Comparison of ENCODE assay signal across 9 cellular contexts in the genomic region with DNA sequence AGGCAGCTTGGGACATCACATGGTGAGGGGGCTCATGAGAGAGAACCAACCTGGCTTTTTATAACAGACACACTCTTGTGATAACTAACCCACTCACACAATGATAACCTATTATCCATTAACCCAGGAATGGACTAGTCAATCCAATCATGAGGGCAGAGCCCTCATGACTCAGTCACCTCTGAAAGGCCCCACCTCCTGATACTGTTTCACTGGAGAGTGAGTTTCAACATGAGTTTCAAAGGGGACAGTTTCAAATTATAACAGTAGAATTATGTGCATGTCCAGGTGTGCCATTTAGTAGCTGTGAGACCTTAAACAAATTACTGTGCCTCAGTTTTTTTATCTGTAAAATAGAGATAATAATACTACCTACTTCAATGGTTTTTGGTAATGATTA. TPM values are rescaled to one million over a fixed set of nuclear protein-coding genes. Genes with fewer than 3 reads are reported as not detected.
DNase-seq lines count a peak whose midpoint lies in the region; ATAC-seq and TF ChIP-seq lines count a peak whose summit lies in the region.
"Had no signal": no experiment of that assay in that cellular context is flagged by ENCODE, and none has a peak within 500 bp of the region (broad histone marks: within the 10 kb centered on the region; RNA-seq: fewer than 3 reads in every experiment).

No MANE protein-coding gene starts in this region.

- H3K4me3 ChIP-seq in breast epithelium: no peak overlapping the region
- no peak overlapping the region for H3K4me3 ChIP-seq in RWPE2 (ENCODE audit: severe bottlenecking)
- no peak overlapping the region for H3K4me3 ChIP-seq in transverse colon
- H3K4me3 ChIP-seq: BLaER1 had no signal

- peaks cover 11% of the 10 kb centered on the region for H3K4me1 Mint-ChIP-seq in MCF 10A (ENCODE audit: insufficient read depth, unreplicated experiment)

- H3K9me3 ChIP-seq in breast epithelium (no peaks in the 10 kb centered on the region), RWPE2 (ENCODE audit: severe bottlenecking) (no peaks in the 10 kb centered on the region), transverse colon (no peaks in the 10 kb centered on the region)

- no peak overlapping the region for H3K27ac Mint-ChIP-seq in MCF 10A (ENCODE audit: low read depth, unreplicated experiment)

- no peak for TF ChIP-seq EP300 in transverse colon (IDR thresholded peaks at IDR 0.05; ENCODE audit: low read depth)

- no TSS peak for BruUV-seq in MCF 10A (replicated peaks; lab: Mats Ljungman, UMichigan)

- in situ Hi-C loops in transverse colon (cut with MboI; ENCODE audit: low pct_ligation_motif_present in 1 of 4, low pct_unique_long_range_greater_than_20kb in 1 of 4, low sequenced_read_pairs in 3 of 4): no loop called here

- H3K27me3 ChIP-seq in breast epithelium (no peaks in the 10 kb centered on the region), RWPE2 (ENCODE audit: insufficient read depth, poor library complexity, severe bottlenecking) (no peaks in the 10 kb centered on the region), transverse colon (no peaks in the 10 kb centered on the region)
- H3K27me3 ChIP-seq: BLaER1 had no signal

- H3K9me3 Mint-ChIP-seq in MCF 10A (ENCODE audit: unreplicated experiment): no peaks in the 10 kb centered on the region

- peak; percentile 80 for ATAC-seq in HG02885 (IDR thresholded peaks at IDR 0.05; ENCODE audit: poor library complexity, unreplicated experiment)
- ATAC-seq in RWPE2 (ENCODE audit: low read depth): 0 out of 3 replicates have a peak, but pooled peaks have one; percentile 45

- CTCF ChIA-PET in MCF 10A (lab: Yijun Ruan, JAX): interaction anchor here (0.6 to 4.2 kb wide), 15 partner anchors 10 to 175 kb away, joined by 3 to 40 read pairs (median 4); no protein-coding TSS in a partner anchor

- DNase-seq in MCF 10A (ENCODE audit: unreplicated experiment): peak; percentile 78
- DNase-seq in breast epithelium (ENCODE audit: low spot score in 2 of 2): no peak
- no peak for DNase-seq in RWPE2 (ENCODE audit: low spot score)
- DNase-seq in transverse colon: peak; percentile 34
- DNase-seq in CD1c-positive myeloid dendritic cell (ENCODE audit: extremely low spot score): no peak
- DNase-seq in DMS79 treated with DMSO at 0.1 percent for 48 hours (lab: John Stamatoyannopoulos, UW): no peak
- no peak for DNase-seq in NCI-H146 (lab: John Stamatoyannopoulos, UW)

- H3K27ac ChIP-seq in breast epithelium: no peak overlapping the region
- no peak overlapping the region for H3K27ac ChIP-seq in RWPE2 (ENCODE audit: poor library complexity, severe bottlenecking)
- peak overlapping the region in 1 of 4 donors; percentile 68 for H3K27ac ChIP-seq in transverse colon
- H3K27ac ChIP-seq: BLaER1 had no signal

- intact Hi-C loops in MCF 10A (cut with micrococcal nuclease): no loop called here
- intact Hi-C loops in breast epithelium (cut with DNase I; ENCODE audit: low total_unique reads): no loop called here
- intact Hi-C loops in transverse colon (cut with DNase I; ENCODE audit: low total_unique reads): no loop called here

- no peak overlapping the region for H3K4me3 Mint-ChIP-seq in MCF 10A (ENCODE audit: unreplicated experiment)

- H3K36me3 ChIP-seq in breast epithelium (no peaks in the 10 kb centered on the region), RWPE2 (ENCODE audit: low read depth) (no peaks in the 10 kb centered on the region), transverse colon (no peaks in the 10 kb centered on the region)
- H3K36me3 ChIP-seq: BLaER1 had no signal

- no peak for TF ChIP-seq CTCF in MCF 10A (IDR thresholded peaks at IDR 0.05; ENCODE audit: unreplicated experiment)
- TF ChIP-seq CTCF in breast epithelium (IDR thresholded peaks at IDR 0.05): no peak
- no peak for TF ChIP-seq CTCF in RWPE2 (IDR thresholded peaks at IDR 0.05; ENCODE audit: poor library complexity, severe bottlenecking)
- no peak for TF ChIP-seq CTCF in transverse colon (IDR thresholded peaks at IDR 0.05)

- POLR2A ChIA-PET in MCF 10A (lab: Yijun Ruan, JAX): interaction anchor here (0.8 to 1.7 kb wide), 5 partner anchors 18 to 52 kb away, joined by 3 to 9 read pairs (median 3); no protein-coding TSS in a partner anchor

- TF ChIP-seq POLR2A in breast epithelium (IDR thresholded peaks at IDR 0.05): no peak
- TF ChIP-seq POLR2A in transverse colon (IDR thresholded peaks at IDR 0.05): no peak

- no peaks in the 10 kb centered on the region for H3K36me3 Mint-ChIP-seq in MCF 10A (ENCODE audit: insufficient read depth, unreplicated experiment)

- no peaks in the 10 kb centered on the region for H3K27me3 Mint-ChIP-seq in MCF 10A (ENCODE audit: insufficient read depth, unreplicated experiment)

- H3K4me1 ChIP-seq in breast epithelium (peaks cover 0 to 8% of the 10 kb centered on the region in 2 donors), RWPE2 (ENCODE audit: insufficient read depth, poor library complexity, severe bottlenecking) (no peaks in the 10 kb centered on the region), transverse colon (peaks cover 25 to 60% (median 39%) of the 10 kb centered on the region in 4 donors)

RNA-seq across cellular contexts. Expression of gene PPP2R5A, which starts 47.6 kb away (rescaled TPM):
- total RNA-seq in MCF 10A (2022): 37.5 and 38.6 TPM in 2 replicates
- 10 to 100 TPM; 48.5 to 85.5 (median 57.4) TPM for total RNA-seq in breast epithelium
- total RNA-seq in transverse colon: 10 to 100 TPM; 32.2 to 68.3 (median 51.8) TPM

Comparison
In these comparisons a context has a peak if more than half of its experiments do, and no peak if none do; other contexts are left out.
1. DNase-seq: peak in MCF 10A (single experiment) and transverse colon (single experiment); none in breast epithelium (0 of 2), RWPE2 (single experiment), CD1c-positive myeloid dendritic cell (single experiment), DMS79 treated with DMSO at 0.1 percent for 48 hours (single experiment) and NCI-H146 (single experiment).